Comparison of ENCODE assay signal across 22 cellular contexts in the genomic region with DNA sequence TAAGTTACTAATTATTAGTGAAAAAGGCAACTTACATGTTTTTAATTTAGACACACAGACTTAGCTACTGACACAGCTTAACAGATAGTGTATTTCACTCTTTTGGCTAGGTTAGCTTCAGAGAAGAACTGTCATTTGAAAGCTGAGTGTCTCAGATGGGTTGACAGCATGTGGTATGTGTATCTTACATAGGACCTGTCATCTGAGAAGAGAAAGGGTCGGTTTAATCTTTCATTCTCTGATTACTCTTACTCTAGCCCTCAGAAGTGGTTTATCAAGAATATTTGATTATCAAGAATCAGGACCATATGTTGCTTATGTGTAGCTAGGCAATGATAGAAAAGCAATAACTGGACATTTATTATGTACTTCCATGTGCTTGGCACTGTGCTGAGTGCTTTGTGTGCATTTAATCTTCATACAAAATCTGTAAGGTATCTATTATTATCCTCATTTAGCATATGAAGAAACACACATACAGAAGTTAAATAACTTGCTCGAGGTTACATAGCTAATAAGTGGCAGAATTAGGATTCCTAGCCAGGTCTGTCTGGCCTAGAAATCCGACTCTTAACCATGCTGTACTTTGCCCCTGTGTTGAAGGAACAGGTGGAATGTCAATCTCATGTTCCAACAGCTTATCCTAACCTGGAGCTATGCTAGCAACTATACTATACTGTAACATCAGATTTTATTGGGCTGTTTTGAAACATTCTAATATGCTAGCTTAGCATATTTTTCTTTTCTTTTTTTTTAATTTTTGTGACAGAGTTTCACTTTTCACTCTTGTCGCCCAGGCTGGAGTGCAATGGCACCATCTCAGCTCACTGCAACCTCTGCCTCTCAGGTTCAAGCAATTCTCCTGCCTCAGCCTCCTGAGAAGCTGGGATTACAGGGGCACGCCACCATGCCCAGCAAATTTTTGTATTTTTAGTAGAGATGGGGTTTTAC. TPM values are rescaled to one million over a fixed set of nuclear protein-coding genes. Genes with fewer than 3 reads are reported as not detected.
DNase-seq lines count a peak whose midpoint lies in the region; ATAC-seq and TF ChIP-seq lines count a peak whose summit lies in the region.
"Had no signal": no experiment of that assay in that cellular context is flagged by ENCODE, and none has a peak within 500 bp of the region (broad histone marks: within the 10 kb centered on the region; RNA-seq: fewer than 3 reads in every experiment).

No MANE protein-coding gene starts in this region.

- peaks cover 38% of the 10 kb centered on the region for H3K4me1 Mint-ChIP-seq in activated CD4-positive, alpha-beta memory T cell treated with anti-CD3 and anti-CD28 coated beads for 36 hours (ENCODE audit: low read depth)
- H3K4me1 Mint-ChIP-seq in activated CD4-positive, alpha-beta memory T cell treated with anti-CD3 and anti-CD28 coated beads, Interleukin-2, amount 10 ng/mL, durations not matched to agents 7 days and 5 days: peaks cover 17% of the 10 kb centered on the region

- no peaks in the 10 kb centered on the region for H3K27me3 Mint-ChIP-seq in activated CD4-positive, alpha-beta memory T cell treated with anti-CD3 and anti-CD28 coated beads for 36 hours
- H3K27me3 Mint-ChIP-seq in activated CD4-positive, alpha-beta memory T cell treated with anti-CD3 and anti-CD28 coated beads, Interleukin-2, amount 10 ng/mL, durations not matched to agents 7 days and 5 days: no peaks in the 10 kb centered on the region
- H3K27me3 Mint-ChIP-seq: activated naive CD4-positive, alpha-beta T cell treated with anti-CD3 and anti-CD28 coated beads, Interleukin-2, amount 50 U/mL, for 24 hours; naive B cell had no signal

- POLR2A ChIA-PET in activated CD4-positive, alpha-beta memory T cell treated with anti-CD3 and anti-CD28 coated beads for 36 hours (lab: Charles Lee): interaction anchor here (1.0 to 1.7 kb wide), 3 partner anchors 9 to 26 kb away, joined by 3 to 6 read pairs (median 3); no protein-coding TSS in a partner anchor
- POLR2A ChIA-PET in activated CD4-positive, alpha-beta memory T cell treated with anti-CD3 and anti-CD28 coated beads, Interleukin-2, amount 10 ng/mL, durations not matched to agents 7 days and 5 days (lab: Charles Lee): interaction anchor here (0.7 to 3.9 kb wide), 6 partner anchors 11 to 89 kb away, joined by 3 to 32 read pairs (median 3); partner anchors contain the start of gene CFLAR

- H3K9me3 ChIP-seq in liver (ENCODE audit: control insufficient read depth in 4 of 4, low read length in 3 of 4) (no peaks in the 10 kb centered on the region), subcutaneous abdominal adipose tissue (ENCODE audit: control insufficient read depth in 5 of 5, low read length in 5 of 5) (no peaks in the 10 kb centered on the region)
- H3K9me3 ChIP-seq: stomach had no signal

- DNase-seq in activated CD4-positive, alpha-beta memory T cell treated with anti-CD3 and anti-CD28 coated beads for 36 hours: no peak
- no peak for DNase-seq in activated CD4-positive, alpha-beta memory T cell treated with anti-CD3 and anti-CD28 coated beads, Interleukin-2, amount 10 ng/mL, durations not matched to agents 7 days and 5 days
- DNase-seq in NCI-H524 treated with DMSO at 0.1 percent for 48 hours (lab: John Stamatoyannopoulos, UW): peak; percentile 47
- no peak for DNase-seq in NCI-H2227 treated with DMSO at 0.1 percent for 48 hours (lab: John Stamatoyannopoulos, UW)
- no peak for DNase-seq in NCI-H510A treated with DMSO at 0.1 percent for 48 hours (lab: John Stamatoyannopoulos, UW)
- DNase-seq: activated CD4-positive, alpha-beta T cell treated with anti-CD3 and anti-CD28 coated beads, Interleukin-2, amount 50 U/mL, for 48 hours; activated T-cell treated with anti-CD3 and anti-CD28 coated beads, Interleukin-2, amount 50 U/mL, for 1 hour; GF-D8; HCEC 1CT; head of caudate nucleus; MV-4-11; naive B cell; NCI-H2029; NCI-H446 treated with DMSO at 0.1 percent for 48 hours; stimulated activated CD4-positive, alpha-beta T cell treated with anti-CD3 and anti-CD28 coated beads, Interleukin-1b, Interleukin-23, amount 100 ng/mL, for 48 hours; stomach had no signal

- H3K27me3 ChIP-seq in liver (ENCODE audit: control insufficient read depth in 4 of 4, insufficient read depth in 4 of 4, low read length in 3 of 4) (no peaks in the 10 kb centered on the region), subcutaneous abdominal adipose tissue (ENCODE audit: control insufficient read depth in 5 of 5, insufficient read depth in 4 of 5, low read length in 5 of 5) (no peaks in the 10 kb centered on the region)
- H3K27me3 ChIP-seq: stomach had no signal

- H3K36me3 ChIP-seq in liver (ENCODE audit: control insufficient read depth in 4 of 4, insufficient read depth in 3 of 4, low read depth in 1 of 4, low read length in 3 of 4) (peaks cover 10 to 31% (median 23%) of the 10 kb centered on the region in 4 donors), subcutaneous abdominal adipose tissue (ENCODE audit: control insufficient read depth in 5 of 5, insufficient read depth in 5 of 5, low read length in 5 of 5) (peaks cover 40 to 81% (median 51%) of the 10 kb centered on the region in 5 donors)

- peak overlapping the region in 1 of 2 donors; percentile 29 for H3K27ac ChIP-seq in liver (ENCODE audit: low read depth in 1 of 2, low read length in 2 of 2)
- peak overlapping the region; percentile 19 for H3K27ac ChIP-seq in subcutaneous abdominal adipose tissue (ENCODE audit: low read depth, low read length)
- H3K27ac ChIP-seq: parathyroid adenoma had no signal

- peaks cover 3 to 24% (median 19%) of the 10 kb centered on the region in 4 donors for H3K4me1 ChIP-seq in liver (ENCODE audit: control insufficient read depth in 4 of 4, insufficient read depth in 4 of 4, low read length in 3 of 4)
- H3K4me1 ChIP-seq in subcutaneous abdominal adipose tissue (ENCODE audit: control insufficient read depth in 5 of 5, insufficient read depth in 5 of 5, low read length in 5 of 5): peaks cover 0 to 7% (median 0%) of the 10 kb centered on the region in 5 donors
- H3K4me1 ChIP-seq: parathyroid adenoma had no signal

- H3K27ac Mint-ChIP-seq in activated CD4-positive, alpha-beta memory T cell treated with anti-CD3 and anti-CD28 coated beads for 36 hours: peak overlapping the region; percentile 49
- H3K27ac Mint-ChIP-seq in activated CD4-positive, alpha-beta memory T cell treated with anti-CD3 and anti-CD28 coated beads, Interleukin-2, amount 10 ng/mL, durations not matched to agents 7 days and 5 days: no peak overlapping the region
- H3K27ac Mint-ChIP-seq: naive B cell had no signal

- 62% methylated on average over 5 of the region's 5 CpGs for WGBS in liver

- no peak overlapping the region for H3K4me3 Mint-ChIP-seq in activated CD4-positive, alpha-beta memory T cell treated with anti-CD3 and anti-CD28 coated beads for 36 hours
- H3K4me3 Mint-ChIP-seq in activated CD4-positive, alpha-beta memory T cell treated with anti-CD3 and anti-CD28 coated beads, Interleukin-2, amount 10 ng/mL, durations not matched to agents 7 days and 5 days: no peak overlapping the region
- H3K4me3 Mint-ChIP-seq: activated naive CD4-positive, alpha-beta T cell treated with anti-CD3 and anti-CD28 coated beads, Interleukin-2, amount 50 U/mL, for 24 hours; CD14-positive monocyte; naive B cell had no signal

- CTCF ChIA-PET in activated CD4-positive, alpha-beta memory T cell treated with anti-CD3 and anti-CD28 coated beads for 36 hours (lab: Charles Lee): interaction anchor here (0.9 to 2.6 kb wide), 10 partner anchors 14 to 243 kb away, joined by 3 to 13 read pairs (median 6); partner anchors contain the start of gene CFLAR
- CTCF ChIA-PET in activated CD4-positive, alpha-beta memory T cell treated with anti-CD3 and anti-CD28 coated beads, Interleukin-2, amount 10 ng/mL, durations not matched to agents 7 days and 5 days (lab: Charles Lee): interaction anchor here (0.8 to 2.8 kb wide), 7 partner anchors 11 to 241 kb away, joined by 3 to 15 read pairs (median 5); no protein-coding TSS in a partner anchor

- H3K9ac ChIP-seq in liver (ENCODE audit: low read depth in 1 of 2, low read length in 2 of 2) (no peak overlapping the region), subcutaneous abdominal adipose tissue (ENCODE audit: low read length in 5 of 5) (no peak overlapping the region)
- H3K9ac ChIP-seq: parathyroid adenoma had no signal

- H3K36me3 Mint-ChIP-seq in activated CD4-positive, alpha-beta memory T cell treated with anti-CD3 and anti-CD28 coated beads for 36 hours: peaks cover 36% of the 10 kb centered on the region
- peaks cover 60% of the 10 kb centered on the region for H3K36me3 Mint-ChIP-seq in activated CD4-positive, alpha-beta memory T cell treated with anti-CD3 and anti-CD28 coated beads, Interleukin-2, amount 10 ng/mL, durations not matched to agents 7 days and 5 days (ENCODE audit: low read depth)

- TF ChIP-seq RAD21 in liver (IDR thresholded peaks at IDR 0.05): peak in 1 of 2 donors; percentile 37

- ATAC-seq in GM18517 (IDR thresholded peaks at IDR 0.05; ENCODE audit: unreplicated experiment): no peak

- no peak for TF ChIP-seq CTCF in liver (IDR thresholded peaks at IDR 0.05; ENCODE audit: low read depth, low read length, missing input control)

- intact Hi-C loops in activated CD4-positive, alpha-beta memory T cell treated with anti-CD3 and anti-CD28 coated beads for 36 hours (cut with micrococcal nuclease): no loop called here

- H3K9me3 Mint-ChIP-seq in activated CD4-positive, alpha-beta memory T cell treated with anti-CD3 and anti-CD28 coated beads for 36 hours: no peaks in the 10 kb centered on the region
- no peaks in the 10 kb centered on the region for H3K9me3 Mint-ChIP-seq in activated CD4-positive, alpha-beta memory T cell treated with anti-CD3 and anti-CD28 coated beads, Interleukin-2, amount 10 ng/mL, durations not matched to agents 7 days and 5 days
- H3K9me3 Mint-ChIP-seq: activated naive CD4-positive, alpha-beta T cell treated with anti-CD3 and anti-CD28 coated beads, Interleukin-2, amount 50 U/mL, for 24 hours; CD14-positive monocyte; naive B cell had no signal

- H3K4me3 ChIP-seq in liver (ENCODE audit: low read depth in 1 of 3, low read length in 3 of 3) (no peak overlapping the region), subcutaneous abdominal adipose tissue (ENCODE audit: low read depth in 1 of 5, low read length in 5 of 5) (no peak overlapping the region)
- H3K4me3 ChIP-seq: stomach had no signal

RNA-seq across cellular contexts. Expression of gene CFLAR, which starts 28.4 kb away (rescaled TPM):
- total RNA-seq in activated CD4-positive, alpha-beta memory T cell treated with anti-CD3 and anti-CD28 coated beads for 36 hours: 100 to 1,000 TPM; 325 to 343 TPM
- 100 to 1,000 TPM; 192 to 196 TPM for total RNA-seq in activated CD4-positive, alpha-beta memory T cell treated with anti-CD3 and anti-CD28 coated beads, Interleukin-2, amount 10 ng/mL, durations not matched to agents 7 days and 5 days
- total RNA-seq in liver: 100 to 1,000 TPM in 1 of 2 donors, 10 to 100 TPM in 1; 34.0 to 169 TPM
- 10 to 100 TPM; 24.4 to 56.9 TPM for polyA plus RNA-seq in liver

RNA-seq across cellular contexts. Expression of gene CASP10, which starts 38.6 kb away (rescaled TPM):
- total RNA-seq in activated CD4-positive, alpha-beta memory T cell treated with anti-CD3 and anti-CD28 coated beads for 36 hours: 10 to 100 TPM; 15.9 to 16.7 TPM
- 10 to 100 TPM; 47.8 to 51.3 TPM for total RNA-seq in activated CD4-positive, alpha-beta memory T cell treated with anti-CD3 and anti-CD28 coated beads, Interleukin-2, amount 10 ng/mL, durations not matched to agents 7 days and 5 days
- total RNA-seq in liver: 10 to 100 TPM in 1 of 2 donors, 1 to 10 TPM in 1; 8.7 to 13.6 TPM
- polyA plus RNA-seq in liver: 1 to 10 TPM; 2.2 to 2.6 TPM
